ENCODE assay signal across 8 cellular contexts in genomic region chr7:129343099-129343700, GRCh38.
DNase-seq lines count a peak whose midpoint lies in the region; ATAC-seq and TF ChIP-seq lines count a peak whose summit lies in the region.

No MANE protein-coding gene starts in this region.

- H3K36me3 ChIP-seq in RWPE2 (ENCODE audit: low read depth) = no peaks in the 10 kb centered on the region

- no peaks in the 10 kb centered on the region for H3K27me3 ChIP-seq in RWPE2 (ENCODE audit: insufficient read depth, poor library complexity, severe bottlenecking)

- peak; percentile 56 for TF ChIP-seq RAD21 in Ishikawa (IDR thresholded peaks at IDR 0.05; ENCODE audit: low read depth)

- no peak overlapping the region for H3K27ac Mint-ChIP-seq in neural crest cell (ENCODE audit: unreplicated experiment)

- TF ChIP-seq CTCF in RWPE2 (IDR thresholded peaks at IDR 0.05; ENCODE audit: poor library complexity, severe bottlenecking) (peak; percentile 91), epithelial cell of proximal tubule (conservative IDR thresholded peaks at IDR 0.05; ENCODE audit: low read depth, low read length) (peak; percentile 72), neural crest cell (conservative IDR thresholded peaks at IDR 0.05) (peak; percentile 81)

- no peaks in the 10 kb centered on the region for H3K9me3 Mint-ChIP-seq in neural crest cell

- no peak for TF ChIP-seq EP300 in Ishikawa (IDR thresholded peaks at IDR 0.05; ENCODE audit: borderline replicate concordance)

- H3K27me3 Mint-ChIP-seq in neural crest cell (ENCODE audit: low read depth) = no peaks in the 10 kb centered on the region

- H3K4me3 Mint-ChIP-seq in neural crest cell = no peak overlapping the region

- H3K9me3 ChIP-seq in RWPE2 (ENCODE audit: severe bottlenecking) = no peaks in the 10 kb centered on the region

- ATAC-seq in RWPE2 (ENCODE audit: low read depth) (peak; percentile 59; the same call in 2 of the 3 replicates), GM19463 (IDR thresholded peaks at IDR 0.05; ENCODE audit: unreplicated experiment) (no peak)

- peaks cover 6% of the 10 kb centered on the region for H3K4me1 Mint-ChIP-seq in neural crest cell

- H3K36me3 Mint-ChIP-seq in neural crest cell (ENCODE audit: low read depth) = no peaks in the 10 kb centered on the region

- H3K27ac ChIP-seq in RWPE2 (ENCODE audit: poor library complexity, severe bottlenecking) = no peak overlapping the region

- intact Hi-C loops in posterior vena cava (cut with DNase I) = no loop called here

- DNase-seq in NCI-H345 (lab: John Stamatoyannopoulos, UW) (peak; percentile 19), NCI-H345 treated with DMSO at 0.1 percent for 48 hours (lab: John Stamatoyannopoulos, UW; ENCODE audit: unreplicated experiment) (no peak), RWPE2 (ENCODE audit: low spot score) (no peak), epithelial cell of proximal tubule (ENCODE audit: low read depth) (peak; percentile 13), neural crest cell (ENCODE audit: low read depth, low spot score) (no peak), posterior vena cava (ENCODE audit: low spot score) (no peak)

- peaks cover 6% of the 10 kb centered on the region for H3K4me1 ChIP-seq in RWPE2 (ENCODE audit: insufficient read depth, poor library complexity, severe bottlenecking)

- H3K4me3 ChIP-seq in RWPE2 (ENCODE audit: severe bottlenecking) = no peak overlapping the region
- no peak overlapping the region for H3K4me3 ChIP-seq in epithelial cell of proximal tubule (ENCODE audit: low read depth, low read length)

TF ChIP-seq in Ishikawa, 13 proteins besides CTCF, POLR2A, EP300 and RAD21:
- TF ChIP-seq TCF12 (IDR thresholded peaks at IDR 0.05; ENCODE audit: low read depth) = no peak
- TF ChIP-seq TAF1 (IDR thresholded peaks at IDR 0.05; ENCODE audit: low read depth) = no peak
- no peak for TF ChIP-seq REST (IDR thresholded peaks at IDR 0.05; ENCODE audit: low read depth)
- TF ChIP-seq USF1 (IDR thresholded peaks at IDR 0.05) = no peak
- no peak for TF ChIP-seq ZBTB7A (IDR thresholded peaks at IDR 0.05; ENCODE audit: low read depth)
- TF ChIP-seq NFIC (IDR thresholded peaks at IDR 0.05) = no peak
- no peak for TF ChIP-seq YY1 (IDR thresholded peaks at IDR 0.05; ENCODE audit: low read depth)
- TF ChIP-seq FOXM1 (IDR thresholded peaks at IDR 0.05; ENCODE audit: borderline replicate concordance, low read depth) = no peak
- no peak for TF ChIP-seq CREB1 (IDR thresholded peaks at IDR 0.05; ENCODE audit: low read depth)
- no peak for TF ChIP-seq EGR1 (IDR thresholded peaks at IDR 0.05)
- no peak for TF ChIP-seq MAX (IDR thresholded peaks at IDR 0.05)
- TF ChIP-seq TEAD4 (IDR thresholded peaks at IDR 0.05) = no peak
- TF ChIP-seq CEBPB (IDR thresholded peaks at IDR 0.05) = no peak

Comparison
In these comparisons a context has a peak if more than half of its experiments do, and no peak if none do; other contexts are left out.
1. DNase-seq: peak in NCI-H345 (single experiment) and epithelial cell of proximal tubule (single experiment); none in NCI-H345 treated with DMSO at 0.1 percent for 48 hours (single experiment), RWPE2 (single experiment), neural crest cell (single experiment) and posterior vena cava (single experiment).
2. Peak in every context shown above with its lines, with median percentiles within 50 percentile points of each other: CTCF ChIP-seq.